Comparison of ENCODE assay signal across 7 cellular contexts in genomic region chr13:108217307-108218043, GRCh38. TPM values are rescaled to one million over a fixed set of nuclear protein-coding genes. Genes with fewer than 3 reads are reported as not detected.
DNase-seq lines count a peak whose midpoint lies in the region; ATAC-seq and TF ChIP-seq lines count a peak whose summit lies in the region.
"Not testable (repeated sequence)": the region's sequence is repeated elsewhere in the genome, so short reads cannot be mapped to it uniquely, and the experiment has no call there.

No MANE protein-coding gene starts in this region.

- ATAC-seq in activated CD4-positive, alpha-beta T cell treated with anti-CD3 and anti-CD28 coated beads for 36 hours, result not testable (repeated sequence)
- ATAC-seq in gastroesophageal sphincter (peak; percentile 0), sciatic nerve (peak; percentile 23)

- H3K9me3 ChIP-seq in breast epithelium; gastroesophageal sphincter; mesenchymal stem cell (ENCODE audit: control insufficient read depth, low read length): not testable (repeated sequence)

- TF ChIP-seq CTCF in breast epithelium (IDR thresholded peaks at IDR 0.05); gastroesophageal sphincter (IDR thresholded peaks at IDR 0.05): not testable (repeated sequence)

- not testable (repeated sequence) for H2BK15ac ChIP-seq in mesenchymal stem cell (ENCODE audit: low read depth, poor library complexity, severe bottlenecking)

- H3K18ac ChIP-seq in mesenchymal stem cell (ENCODE audit: low read depth in 1 of 2, low read length in 2 of 2), result peak overlapping the region in 1 of 2 experiments; percentile 94

- peaks cover 50% of the 10 kb centered on the region for H3K4me1 Mint-ChIP-seq in activated CD4-positive, alpha-beta T cell treated with anti-CD3 and anti-CD28 coated beads for 36 hours

- H3K36me3 ChIP-seq in breast epithelium; gastroesophageal sphincter; mesenchymal stem cell (ENCODE audit: control insufficient read depth in 1 of 2, insufficient read depth in 2 of 2, low read depth in 1 of 2, low read length in 2 of 2): not testable (repeated sequence)

- not testable (repeated sequence) for H2BK12ac ChIP-seq in mesenchymal stem cell (ENCODE audit: low read length in 2 of 2)

- peak overlapping the region; percentile 77 for H3K4me2 ChIP-seq in mesenchymal stem cell (ENCODE audit: low read length, poor library complexity, severe bottlenecking)

- not testable (repeated sequence) for H3K23ac ChIP-seq in mesenchymal stem cell (ENCODE audit: low read length in 2 of 2)

- not testable (repeated sequence) for TF ChIP-seq EP300 in gastroesophageal sphincter (IDR thresholded peaks at IDR 0.05)

- H3K4me1 ChIP-seq in breast epithelium, result not testable (repeated sequence)
- H3K4me1 ChIP-seq in gastroesophageal sphincter (peaks cover 7 to 68% (median 18%) of the 10 kb centered on the region in 3 donors), mesenchymal stem cell (ENCODE audit: control insufficient read depth, insufficient read depth, low read depth, low read length) (peaks cover 12% of the 10 kb centered on the region)

- not testable (repeated sequence) for H3K14ac ChIP-seq in mesenchymal stem cell (ENCODE audit: low read length in 2 of 2)

- DNase-seq in GM03348 (ENCODE audit: low spot score) (peak; percentile 20), NCI-H1105 (lab: John Stamatoyannopoulos, UW) (peak; percentile 25)
- DNase-seq in activated CD4-positive, alpha-beta T cell treated with anti-CD3 and anti-CD28 coated beads for 36 hours, result peak; percentile 14
- not testable (repeated sequence) for DNase-seq in breast epithelium (ENCODE audit: low spot score in 2 of 2); mesenchymal stem cell; sciatic nerve (ENCODE audit: low spot score)

- 4 to 44% methylated on average over 6 to 15 of the region's 27 CpGs for WGBS in gastroesophageal sphincter (ENCODE audit: low coverage in 1 of 2), 2 donors
- WGBS in mesenchymal stem cell, result 77% methylated on average over 20 of the region's 27 CpGs

- H3K27ac ChIP-seq in breast epithelium (peak overlapping the region; percentile 90 to 94), gastroesophageal sphincter (peak overlapping the region; percentile 87 to 95 (median 90)), mesenchymal stem cell (ENCODE audit: low read length, poor library complexity, severe bottlenecking) (peak overlapping the region; percentile 71)

- H4K91ac ChIP-seq in mesenchymal stem cell (ENCODE audit: low read length), result not testable (repeated sequence)

- H3K27me3 Mint-ChIP-seq in activated CD4-positive, alpha-beta T cell treated with anti-CD3 and anti-CD28 coated beads for 36 hours, result not testable (repeated sequence)

- H3K27me3 ChIP-seq in breast epithelium; gastroesophageal sphincter; mesenchymal stem cell (ENCODE audit: control insufficient read depth in 1 of 2, insufficient read depth in 1 of 2, low read length in 2 of 2): not testable (repeated sequence)

- H2BK120ac ChIP-seq in mesenchymal stem cell (ENCODE audit: low read depth, low read length), result not testable (repeated sequence)

- not testable (repeated sequence) for H2AFZ ChIP-seq in mesenchymal stem cell (ENCODE audit: low read depth, low read length)

- H3K9me3 Mint-ChIP-seq in activated CD4-positive, alpha-beta T cell treated with anti-CD3 and anti-CD28 coated beads for 36 hours (ENCODE audit: low read depth), result not testable (repeated sequence)

- H4K8ac ChIP-seq in mesenchymal stem cell (ENCODE audit: low read length), result peak overlapping the region; percentile 61

- peak overlapping the region in 1 of 2 experiments; percentile 62 for H3K4ac ChIP-seq in mesenchymal stem cell (ENCODE audit: low read depth in 1 of 2, low read length in 2 of 2)

- H3K27ac Mint-ChIP-seq in activated CD4-positive, alpha-beta T cell treated with anti-CD3 and anti-CD28 coated beads for 36 hours, result peak overlapping the region; percentile 94

- peaks cover 12% of the 10 kb centered on the region for H3K36me3 Mint-ChIP-seq in activated CD4-positive, alpha-beta T cell treated with anti-CD3 and anti-CD28 coated beads for 36 hours (ENCODE audit: low read depth)

- H3K4me3 Mint-ChIP-seq in activated CD4-positive, alpha-beta T cell treated with anti-CD3 and anti-CD28 coated beads for 36 hours, result peak overlapping the region; percentile 88

- H3K4me3 ChIP-seq in breast epithelium (peak overlapping the region; percentile 94 to 99 (median 98)), gastroesophageal sphincter (peak overlapping the region; percentile 86 to 96), mesenchymal stem cell (ENCODE audit: insufficient read depth in 1 of 2, low read depth in 1 of 2, low read length in 2 of 2) (peak overlapping the region; percentile 87 to 90)

- H3K9ac ChIP-seq in mesenchymal stem cell (ENCODE audit: low read length), result peak overlapping the region; percentile 95

- CTCF ChIA-PET in activated CD4-positive, alpha-beta T cell treated with anti-CD3 and anti-CD28 coated beads for 36 hours (lab: Charles Lee), result interaction anchor here (0.6 to 1.7 kb wide), 2 partner anchors 9 to 1570 kb away, joined by 3 to 5 read pairs; no protein-coding TSS in a partner anchor

- peaks cover 11% of the 10 kb centered on the region for H3K79me1 ChIP-seq in mesenchymal stem cell (replicated peaks; ENCODE audit: low read length, poor library complexity, severe bottlenecking)

- H2BK5ac ChIP-seq in mesenchymal stem cell (ENCODE audit: low read depth, low read length, poor library complexity, severe bottlenecking), result not testable (repeated sequence)

- POLR2A ChIA-PET in activated CD4-positive, alpha-beta T cell treated with anti-CD3 and anti-CD28 coated beads for 36 hours (lab: Charles Lee), result interaction anchor here (0.6 kb wide), 1 partner anchor 74 kb away, joined by 3 read pairs; no protein-coding TSS in a partner anchor

- TF ChIP-seq POLR2A in breast epithelium (IDR thresholded peaks at IDR 0.05); gastroesophageal sphincter (IDR thresholded peaks at IDR 0.05): not testable (repeated sequence)

- not testable (repeated sequence) for H2AK5ac ChIP-seq in mesenchymal stem cell (ENCODE audit: low read length, severe bottlenecking)

- intact Hi-C loops in activated CD4-positive, alpha-beta T cell treated with anti-CD3 and anti-CD28 coated beads for 36 hours (cut with DNase I, micrococcal nuclease), result loop anchor here (1.0 to 5.0 kb wide), 4 partner anchors 700 to 1650 kb away; partner anchors contain the start of genes IRS2 (in 2 of the 2) and ARGLU1 (in 1 of the 2)
- intact Hi-C loops in breast epithelium (cut with DNase I; ENCODE audit: low total_unique reads); sciatic nerve (cut with DNase I): not testable (repeated sequence)

RNA-seq across cellular contexts. Expression of gene ABHD13, which starts 0.7 kb away (rescaled TPM):
- 1 to 10 TPM; 3.4 to 4.4 TPM for total RNA-seq in activated CD4-positive, alpha-beta T cell treated with anti-CD3 and anti-CD28 coated beads for 36 hours
- total RNA-seq in breast epithelium, result 10 to 100 TPM in 2 of 3 donors, 1 to 10 TPM in 1; 9.9 to 20.5 (median 14.4) TPM
- total RNA-seq in gastroesophageal sphincter, result 10 to 100 TPM; 11.6 to 23.8 (median 16.6) TPM
- 8.3 TPM for polyA plus RNA-seq in mesenchymal stem cell (2013, experiment 1 of 2)
- 8.7 TPM for polyA plus RNA-seq in mesenchymal stem cell (2013, experiment 2 of 2)
- 10.7 TPM for total RNA-seq in sciatic nerve

RNA-seq across cellular contexts. Expression of gene LIG4, which starts 2.1 kb away (rescaled TPM):
- total RNA-seq in activated CD4-positive, alpha-beta T cell treated with anti-CD3 and anti-CD28 coated beads for 36 hours, result 1 to 10 TPM; 5.8 to 6.0 TPM
- total RNA-seq in breast epithelium (10 to 100 TPM; 10.1 to 11.1 (median 10.1) TPM), gastroesophageal sphincter (10 to 100 TPM; 10.4 to 19.5 (median 13.5) TPM), sciatic nerve (8.5 TPM)
- 10.1 TPM for polyA plus RNA-seq in mesenchymal stem cell (2013, experiment 1 of 2)
- polyA plus RNA-seq in mesenchymal stem cell (2013, experiment 2 of 2), result 10.9 TPM

RNA-seq across cellular contexts. Expression of gene TNFSF13B, which starts 52.0 kb away (rescaled TPM):
- 1 to 10 TPM; 2.3 to 2.4 TPM for total RNA-seq in activated CD4-positive, alpha-beta T cell treated with anti-CD3 and anti-CD28 coated beads for 36 hours
- 1 to 10 TPM; 3.2 to 4.5 (median 3.9) TPM for total RNA-seq in breast epithelium
- total RNA-seq in gastroesophageal sphincter, result 10 to 100 TPM in 2 of 4 donors, 1 to 10 TPM in 2; 1.0 to 20.1 (median 9.8) TPM
- 2.4 TPM for polyA plus RNA-seq in mesenchymal stem cell (2013, experiment 1 of 2)
- polyA plus RNA-seq in mesenchymal stem cell (2013, experiment 2 of 2), result 1.8 TPM
- 12.3 TPM for total RNA-seq in sciatic nerve
